1 cellular context compared by ENCODE assay signal in genomic region chr19:3699071-3699740, GRCh38.
TF ChIP-seq lines count a peak whose summit lies in the region.

No MANE protein-coding gene starts in this region.

TF ChIP-seq in endothelial cell of umbilical vein, 7 proteins besides CTCF, POLR2A, EP300 and RAD21 (continued from another document):
- no peak for TF ChIP-seq POLR2AphosphoS5 (IDR thresholded peaks at IDR 0.05; ENCODE audit: insufficient read depth, low read depth, low read length)
- no peak for TF ChIP-seq JUN (IDR thresholded peaks at IDR 0.05; ENCODE audit: borderline replicate concordance, insufficient read depth, insufficient read length, low read depth)
- no peak for TF ChIP-seq MAX (IDR thresholded peaks at IDR 0.05; ENCODE audit: insufficient read depth, insufficient read length)
- TF ChIP-seq GATA2 (IDR thresholded peaks at IDR 0.05; ENCODE audit: insufficient read depth, insufficient read length, low read depth, low read length) = no peak
- TF ChIP-seq FOS (IDR thresholded peaks at IDR 0.05; ENCODE audit: borderline replicate concordance, insufficient read depth, low read length) = no peak
- no peak for TF ChIP-seq EZH2 (IDR thresholded peaks at IDR 0.05; ENCODE audit: borderline replicate concordance, low read depth, low read length, severe bottlenecking)
